In the genomic region with DNA sequence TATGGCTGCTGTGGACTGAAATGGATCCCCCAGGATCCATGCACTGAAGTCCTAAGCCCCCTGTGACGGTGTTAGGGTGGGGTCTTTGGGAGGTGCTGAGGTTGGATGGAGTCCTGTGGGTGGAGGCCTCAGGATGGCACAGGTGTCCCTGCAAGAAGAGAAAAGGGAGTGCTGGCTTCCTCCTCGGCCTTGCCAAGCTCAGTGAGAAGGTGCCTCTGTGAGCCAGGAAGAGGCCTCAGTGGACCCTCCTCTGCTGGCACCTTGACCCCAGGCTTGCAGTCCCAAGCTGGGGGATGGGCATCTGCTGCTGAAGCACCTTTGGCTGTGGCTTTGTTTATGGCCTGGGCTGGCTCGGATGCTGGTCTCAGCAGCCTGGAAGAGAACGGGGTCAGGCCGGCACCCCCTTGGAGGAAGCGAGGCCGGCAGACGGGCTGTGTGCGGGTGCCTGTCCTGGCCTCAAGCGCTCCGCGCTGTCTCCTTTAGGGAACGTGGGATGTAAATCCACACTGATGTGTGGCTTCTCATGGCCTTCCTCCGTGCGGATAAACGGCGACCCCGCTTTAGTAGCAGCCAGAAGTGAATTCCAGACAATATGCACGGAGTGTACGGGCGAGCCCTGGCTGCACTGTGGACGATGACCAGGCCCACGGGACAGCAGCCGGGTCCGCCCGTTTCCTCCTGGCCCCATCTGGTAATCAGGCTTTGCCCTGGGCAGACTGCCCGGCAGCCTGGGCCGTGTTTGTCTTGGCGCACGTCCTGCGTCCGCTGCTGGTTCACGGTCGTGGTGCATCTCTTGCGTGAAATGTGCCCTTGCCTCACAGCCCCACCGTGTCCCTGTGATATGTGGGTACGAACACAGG, we compare ENCODE assay signal across 14 cellular contexts.
DNase-seq lines count a peak whose midpoint lies in the region; ATAC-seq, FAIRE-seq and TF ChIP-seq lines count a peak whose summit lies in the region.
"Had no signal": no experiment of that assay in that cellular context is flagged by ENCODE, and none has a peak within 500 bp of the region (broad histone marks: within the 10 kb centered on the region; RNA-seq: fewer than 3 reads in every experiment).

No MANE protein-coding gene starts in this region.

- no peaks in the 10 kb centered on the region for H3K9me3 ChIP-seq in sigmoid colon

- no peak for TF ChIP-seq POLR2A in sigmoid colon (IDR thresholded peaks at IDR 0.05)

- ATAC-seq in GM19395 (IDR thresholded peaks at IDR 0.05; ENCODE audit: unreplicated experiment) (no peak), GM19463 (IDR thresholded peaks at IDR 0.05; ENCODE audit: unreplicated experiment) (no peak)

- no peak for FAIRE-seq in GM19239 (lab: Jason Lieb, UNC)
- FAIRE-seq: colon had no signal

- DNase-seq in G401 (ENCODE audit: low spot score) = peak; percentile 78
- DNase-seq in hepatic stellate cell (ENCODE audit: low spot score) = peak; percentile 19
- peak; percentile 77 for DNase-seq in sigmoid colon
- DNase-seq in GM10266 (ENCODE audit: extremely low spot score) = no peak
- DNase-seq in GM19239 (ENCODE audit: insufficient read length, low spot score) = no peak
- DNase-seq: activated CD4-positive, alpha-beta memory T cell treated with anti-CD3 and anti-CD28 coated beads for 36 hours; activated naive CD4-positive, alpha-beta T cell treated with anti-CD3 and anti-CD28 coated beads for 36 hours; NK-92 treated with Interleukin-12 subunit alpha and Interleukin-12 subunit beta, amount 100 ng/mL, for 24 hours; stimulated activated CD4-positive, alpha-beta T cell treated with anti-CD3 and anti-CD28 coated beads, Interleukin-15, amount 100 ng/mL, for 24 hours had no signal

- TF ChIP-seq EP300 in sigmoid colon (IDR thresholded peaks at IDR 0.05) = no peak

- intact Hi-C loops in sigmoid colon (cut with DNase I) = no loop called here

- no peaks in the 10 kb centered on the region for H3K4me1 ChIP-seq in sigmoid colon

- in situ Hi-C loops in G401 (cut with HindIII; ENCODE audit: low sequenced_read_pairs) = no loop called here

- H3K27me3 ChIP-seq in sigmoid colon = peaks cover 0 to 7% (median 0%) of the 10 kb centered on the region in 3 donors

- H3K4me3 ChIP-seq in sigmoid colon = no peak overlapping the region

- H3K36me3 ChIP-seq in sigmoid colon = no peaks in the 10 kb centered on the region

- TF ChIP-seq CTCF in VCaP (conservative IDR thresholded peaks at IDR 0.05) (no peak), sigmoid colon (IDR thresholded peaks at IDR 0.05) (no peak), GM10266 (IDR thresholded peaks at IDR 0.05; ENCODE audit: control insufficient read depth, insufficient read depth, low read depth, missing control alignments) (no peak)

- 43 to 71% methylated on average over 37 of the region's 37 CpGs for WGBS in sigmoid colon, 2 donors

- H3K27ac ChIP-seq in VCaP (peak overlapping the region; percentile 77), sigmoid colon (peak overlapping the region in 1 of 4 donors; percentile 46)
- H3K27ac ChIP-seq: HL-60 had no signal

Comparison
In these comparisons a context has a peak if more than half of its experiments do, and no peak if none do; other contexts are left out.
1. DNase-seq: peak in G401 (single experiment), hepatic stellate cell (single experiment) and sigmoid colon (single experiment); none in GM10266 (single experiment) and GM19239 (single experiment).